In genomic region chr11:4008116-4008515, GRCh38 we compare ENCODE assay signal across 8 cellular contexts.
"Had no signal": no experiment of that assay in that cellular context is flagged by ENCODE, and none has a peak within 500 bp of the region (broad histone marks: within the 10 kb centered on the region; RNA-seq: fewer than 3 reads in every experiment).

No MANE protein-coding gene starts in this region.

- ATAC-seq: GM23338, HepG2 had no signal

- H3K4me3 ChIP-seq: GM23338 had no signal

- H3K9ac ChIP-seq: KMS-11 had no signal

- H3K27ac ChIP-seq: KMS-11 had no signal

- H3K4me2 ChIP-seq: GM23338, KMS-11 had no signal

- DNase-seq: H9, HCEC 1CT, KBM-7 had no signal

- H2AFZ ChIP-seq: GM23338 had no signal

- FAIRE-seq: H1, H54, HepG2 had no signal
